ENCODE assay signal across 9 cellular contexts in genomic region chr2:239327536-239328305, GRCh38.
A peak's percentile ranks its signal among the peaks of the same experiment; 100 is the strongest.
DNase-seq lines count a peak whose midpoint lies in the region; ATAC-seq and TF ChIP-seq lines count a peak whose summit lies in the region.
"Had no signal": no experiment of that assay in that cellular context is flagged by ENCODE, and none has a peak within 500 bp of the region (broad histone marks: within the 10 kb centered on the region; RNA-seq: fewer than 3 reads in every experiment).

No MANE protein-coding gene starts in this region.

- peak; percentile 45 for ATAC-seq in HG03097 (IDR thresholded peaks at IDR 0.05; ENCODE audit: low FRiP score, unreplicated experiment)
- no peak for ATAC-seq in GM19328 (IDR thresholded peaks at IDR 0.05; ENCODE audit: unreplicated experiment)
- no peak for ATAC-seq in HG03571 (IDR thresholded peaks at IDR 0.05; ENCODE audit: unreplicated experiment)

- intact Hi-C loops in dorsolateral prefrontal cortex (cut with DNase I): no loop called here
- intact Hi-C loops in posterior vena cava (cut with DNase I): loop anchor here in 1 of 2 donors (10.0 kb wide), 1 partner anchor 103 kb away; no protein-coding TSS in a partner anchor

- no peak for TF ChIP-seq CTCF in GM10248 (IDR thresholded peaks at IDR 0.05; ENCODE audit: control extremely low read depth, extremely low read depth, low read depth, missing control alignments)
- TF ChIP-seq CTCF in dorsolateral prefrontal cortex (IDR thresholded peaks at IDR 0.05 in 54 of 56, conservative IDR thresholded peaks at IDR 0.05 in 2 of 56; ENCODE audit: low read depth in 1 of 56, partially characterized antibody in 56 of 56): no peak

- H3K27ac ChIP-seq in dorsolateral prefrontal cortex: peak overlapping the region in 55 of 59 donors; percentile 11 to 89 (median 72)
- H3K27ac ChIP-seq: brain microvascular endothelial cell had no signal

- CTCF ChIA-PET in GM10248 (lab: Yijun Ruan, JAX): no interaction called here

- peak overlapping the region in 1 of 59 donors; percentile 13 for H3K4me3 ChIP-seq in dorsolateral prefrontal cortex

- no peaks in the 10 kb centered on the region for H3K27me3 ChIP-seq in dorsolateral prefrontal cortex
- H3K27me3 ChIP-seq: brain microvascular endothelial cell had no signal

- peak; percentile 42 for DNase-seq in GM10248 (ENCODE audit: extremely low spot score)
- peak in 1 of 10 donors; percentile 11 for DNase-seq in dorsolateral prefrontal cortex
- peak; percentile 79 for DNase-seq in posterior vena cava (ENCODE audit: low spot score)
- no peak for DNase-seq in GM19240 (ENCODE audit: insufficient read length, low spot score)
- no peak for DNase-seq in middle frontal gyrus (ENCODE audit: extremely low spot score, low spot score)

- POLR2A ChIA-PET in GM10248 (lab: Yijun Ruan, JAX): no interaction called here

Comparison
In these comparisons a context has a peak if more than half of its experiments do, and no peak if none do; other contexts are left out.
1. DNase-seq: peak in GM10248 (single experiment) and posterior vena cava (single experiment); none in GM19240 (single experiment) and middle frontal gyrus (single experiment).